In genomic region chr10:57023626-57024025, GRCh38 we compare ENCODE assay signal across 8 cellular contexts.
"Had no signal": no experiment of that assay in that cellular context is flagged by ENCODE, and none has a peak within 500 bp of the region (broad histone marks: within the 10 kb centered on the region; RNA-seq: fewer than 3 reads in every experiment).

No MANE protein-coding gene starts in this region.

- DNase-seq: GM23248, GOT3, H7, H9, HCEC 1CT, HFFc6 had no signal

- ATAC-seq: GM23338, HCT116 had no signal
